ENCODE assay signal across 8 cellular contexts in genomic region chr12:104456950-104457745, GRCh38. TPM values are rescaled to one million over a fixed set of nuclear protein-coding genes. Genes with fewer than 3 reads are reported as not detected.
A peak's percentile ranks its signal among the peaks of the same experiment; 100 is the strongest.
DNase-seq lines count a peak whose midpoint lies in the region; ATAC-seq and TF ChIP-seq lines count a peak whose summit lies in the region.

No MANE protein-coding gene starts in this region.

- H3K9me3 Mint-ChIP-seq in naive thymus-derived CD4-positive, alpha-beta T cell: peaks cover 0 to 3% (median 0%) of the 10 kb centered on the region in 11 donors

- H3K27ac ChIP-seq in OCI-LY1 (ENCODE audit: low read depth, low read length, poor library complexity, severe bottlenecking) (peak overlapping the region; percentile 5), thoracic aorta (peak overlapping the region; percentile 85 to 86)
- peak overlapping the region; percentile 85 for H3K27ac ChIP-seq in naive thymus-derived CD4-positive, alpha-beta T cell (ENCODE audit: low read depth, low read length)

- no peak overlapping the region for H2AFZ ChIP-seq in OCI-LY1 (ENCODE audit: low read length)

- H3K4me1 ChIP-seq in OCI-LY1 (ENCODE audit: insufficient read depth, low read length, severe bottlenecking) (peaks cover 33% of the 10 kb centered on the region), thoracic aorta (ENCODE audit: control insufficient read depth in 1 of 2, low read depth in 2 of 2) (peaks cover 11 to 31% of the 10 kb centered on the region in 2 donors)
- peaks cover 29 to 30% of the 10 kb centered on the region in 2 donors for H3K4me1 ChIP-seq in naive thymus-derived CD4-positive, alpha-beta T cell (ENCODE audit: control insufficient read depth in 2 of 2, insufficient read depth in 2 of 2, low read length in 2 of 2)

- no peaks in the 10 kb centered on the region for H3K9me2 ChIP-seq in OCI-LY1 (ENCODE audit: low read depth, low read length)

- POLR2A ChIA-PET in naive thymus-derived CD4-positive, alpha-beta T cell (lab: Charles Lee): interaction anchor here (0.5 to 5.3 kb wide), 9 partner anchors 11 to 589 kb away, joined by 3 to 50 read pairs (median 3); no protein-coding TSS in a partner anchor

- no peaks in the 10 kb centered on the region for H3F3A ChIP-seq in OCI-LY1 (ENCODE audit: insufficient read depth, low read length)

- CTCF ChIA-PET in naive thymus-derived CD4-positive, alpha-beta T cell (lab: Charles Lee): interaction anchor here (0.5 to 3.4 kb wide), 11 partner anchors 16 to 255 kb away, joined by 3 to 13 read pairs (median 3); no protein-coding TSS in a partner anchor

- H3K27me3 Mint-ChIP-seq in naive thymus-derived CD4-positive, alpha-beta T cell: peaks cover 0 to 7% (median 0%) of the 10 kb centered on the region in 5 donors

- H3K79me2 ChIP-seq in OCI-LY1 (ENCODE audit: insufficient read depth, low read length): peaks cover 27% of the 10 kb centered on the region

- H3K27ac Mint-ChIP-seq in naive thymus-derived CD4-positive, alpha-beta T cell: peak overlapping the region; percentile 84 to 99 (median 95)

- TF ChIP-seq CTCF in GM20000 (IDR thresholded peaks at IDR 0.05; ENCODE audit: extremely low read depth, missing control alignments): peak; percentile 54
- TF ChIP-seq CTCF in OCI-LY1 (IDR thresholded peaks at IDR 0.05; ENCODE audit: low read length): peak; percentile 49
- TF ChIP-seq CTCF in fibroblast of mammary gland (conservative IDR thresholded peaks at IDR 0.05; ENCODE audit: control insufficient read depth, insufficient read depth, low read depth, low read length): peak; percentile 55
- TF ChIP-seq CTCF in thoracic aorta (IDR thresholded peaks at IDR 0.05): peak; percentile 45

- H3K27me3 ChIP-seq in OCI-LY1 (ENCODE audit: insufficient read depth, low read length) (no peaks in the 10 kb centered on the region), thoracic aorta (replicated peaks; ENCODE audit: insufficient read depth) (no peaks in the 10 kb centered on the region)
- H3K27me3 ChIP-seq in naive thymus-derived CD4-positive, alpha-beta T cell (ENCODE audit: control insufficient read depth in 2 of 2, insufficient read depth in 2 of 2, low read length in 2 of 2): no peaks in the 10 kb centered on the region

- H3K4me2 ChIP-seq in OCI-LY1 (ENCODE audit: low read length): peak overlapping the region; percentile 94

- H3K36me3 Mint-ChIP-seq in naive thymus-derived CD4-positive, alpha-beta T cell: peaks cover 0 to 14% (median 0%) of the 10 kb centered on the region in 5 donors

- peak overlapping the region; percentile 97 for H3K4me3 ChIP-seq in OCI-LY1 (ENCODE audit: low read depth, low read length, poor library complexity, severe bottlenecking)
- peak overlapping the region; percentile 88 for H3K4me3 ChIP-seq in fibroblast of mammary gland (ENCODE audit: control insufficient read depth, low read depth, low read length)
- peak overlapping the region; percentile 83 for H3K4me3 ChIP-seq in naive thymus-derived CD4-positive, alpha-beta T cell (ENCODE audit: low read length)
- H3K4me3 ChIP-seq in thoracic aorta: peak overlapping the region; percentile 93

- H3K4me3 Mint-ChIP-seq in naive thymus-derived CD4-positive, alpha-beta T cell: peak overlapping the region; percentile 75 to 100 (median 99)

- intact Hi-C loops in naive thymus-derived CD4-positive, alpha-beta T cell (cut with micrococcal nuclease): loop anchor here (1.0 to 10.0 kb wide), 24 partner anchors 28 to 650 kb away; partner anchors contain the start of genes EID3 (in 1 of the 2), HCFC2 (in 1 of the 2), SLC41A2 (in 1 of the 2) and TXNRD1 (in 1 of the 2)

- ATAC-seq in naive thymus-derived CD4-positive, alpha-beta T cell: peak; percentile 49
- ATAC-seq in thoracic aorta (ENCODE audit: insufficient number of reproducible peaks, low FRiP score, low read depth): no peak

- DNase-seq in DMS114 treated with DMSO at 0.1 percent for 48 hours (lab: John Stamatoyannopoulos, UW; ENCODE audit: unreplicated experiment) (peak; percentile 40), GM20000 (ENCODE audit: low spot score) (peak; percentile 82), HPDE6-E6E7 (ENCODE audit: extremely low spot score) (peak; percentile 52), activated T-helper 1 cell treated with Interleukin-2 at 50 U/mL for 16 hours (ENCODE audit: low read depth) (peak; percentile 38), fibroblast of mammary gland (ENCODE audit: low read depth) (peak; percentile 79), thoracic aorta (ENCODE audit: low spot score) (peak; percentile 23)
- DNase-seq in naive thymus-derived CD4-positive, alpha-beta T cell: peak; percentile 37 to 65 (median 56)

- peak overlapping the region; percentile 96 for H3K9ac ChIP-seq in OCI-LY1 (ENCODE audit: low read length)

- H3K9me3 ChIP-seq in OCI-LY1 (ENCODE audit: low read length): no peaks in the 10 kb centered on the region
- H3K9me3 ChIP-seq in naive thymus-derived CD4-positive, alpha-beta T cell (ENCODE audit: control insufficient read depth in 2 of 3, low read length in 3 of 3): no peaks in the 10 kb centered on the region
- no peaks in the 10 kb centered on the region for H3K9me3 ChIP-seq in thoracic aorta

- H3K36me3 ChIP-seq in OCI-LY1 (ENCODE audit: insufficient read depth, low read length): no peaks in the 10 kb centered on the region
- H3K36me3 ChIP-seq in naive thymus-derived CD4-positive, alpha-beta T cell (ENCODE audit: control insufficient read depth in 2 of 3, insufficient read depth in 3 of 3, low read length in 3 of 3): peaks cover 0 to 15% (median 0%) of the 10 kb centered on the region in 3 experiments
- H3K36me3 ChIP-seq in thoracic aorta: no peaks in the 10 kb centered on the region

- peaks cover 23 to 52% (median 40%) of the 10 kb centered on the region in 7 donors for H3K4me1 Mint-ChIP-seq in naive thymus-derived CD4-positive, alpha-beta T cell

- no peaks in the 10 kb centered on the region for H4K20me1 ChIP-seq in OCI-LY1 (ENCODE audit: insufficient read depth, low read length)

RNA-seq across cellular contexts. Expression of gene CHST11, which starts 0.4 kb away (rescaled TPM):
- total RNA-seq in naive thymus-derived CD4-positive, alpha-beta T cell: 10 to 100 TPM; 31.9 to 74.3 (median 42.0) TPM
- polyA plus RNA-seq in naive thymus-derived CD4-positive, alpha-beta T cell: 10 to 100 TPM; 23.4 to 28.7 TPM
- 10 to 100 TPM; 41.9 to 79.3 TPM for total RNA-seq in thoracic aorta

Comparison
In these comparisons a context has a peak if more than half of its experiments do, and no peak if none do; other contexts are left out.
1. DNase-seq: peak in every context shown above with its lines; median percentile 82 in GM20000; 79 in fibroblast of mammary gland; 56 in naive thymus-derived CD4-positive, alpha-beta T cell; 52 in HPDE6-E6E7; 40 in DMS114 treated with DMSO at 0.1 percent for 48 hours; 38 in activated T-helper 1 cell treated with Interleukin-2 at 50 U/mL for 16 hours; 23 in thoracic aorta.
2. H3K27ac ChIP-seq: peak in every context shown above with its lines; median percentile 86 in thoracic aorta; 85 in naive thymus-derived CD4-positive, alpha-beta T cell; 5 in OCI-LY1.